ENCODE assay signal across 8 cellular contexts in genomic region chr4:169619518-169619957, GRCh38. TPM values are rescaled to one million over a fixed set of nuclear protein-coding genes. Genes with fewer than 3 reads are reported as not detected.
A peak's percentile ranks its signal among the peaks of the same experiment; 100 is the strongest.
DNase-seq lines count a peak whose midpoint lies in the region; ATAC-seq, FAIRE-seq and TF ChIP-seq lines count a peak whose summit lies in the region.

No MANE protein-coding gene starts in this region.

- peak; percentile 78 to 81 for ATAC-seq in A549
- ATAC-seq in HG02885 (IDR thresholded peaks at IDR 0.05; ENCODE audit: poor library complexity, unreplicated experiment), result peak; percentile 44

- peak overlapping the region; percentile 91 for H3K4me2 ChIP-seq in A549

- POLR2A ChIA-PET in A549 (lab: Yijun Ruan, JAX), result interaction anchor here (0.5 to 1.8 kb wide), 3 partner anchors 40 to 1077 kb away, joined by 3 to 10 read pairs (median 4); no protein-coding TSS in a partner anchor

- TF ChIP-seq CTCF in A549 (IDR thresholded peaks at IDR 0.05) (peak; percentile 49), GM13976 (IDR thresholded peaks at IDR 0.05; ENCODE audit: borderline replicate concordance, control extremely low read depth, extremely low read depth, insufficient read depth, missing control alignments) (peak; percentile 40), choroid plexus epithelial cell (conservative IDR thresholded peaks at IDR 0.05; ENCODE audit: low read depth, low read length) (peak; percentile 70)

- in situ Hi-C loops in GM13976 (cut with MboI; ENCODE audit: low sequenced_read_pairs, unreplicated experiment), result loop anchor here (25.0 kb wide), 1 partner anchor 418 kb away; the partner anchor contains the start of gene MFAP3L

- no peak for TF ChIP-seq POLR2A in A549 (IDR thresholded peaks at IDR 0.05; ENCODE audit: low read length)

- CTCF ChIA-PET in A549 (lab: Yijun Ruan, JAX), result interaction anchor here (0.7 to 1.0 kb wide), 3 partner anchors 29 to 173 kb away, joined by 3 to 5 read pairs (median 3); no protein-coding TSS in a partner anchor

- 0 out of 5 replicates have a peak, but pooled peaks of 1 of the 2 experiments have one; percentile 18 for TF ChIP-seq RAD21 in A549 (conservative IDR thresholded peaks at IDR 0.05 in 1 of 2, IDR thresholded peaks at IDR 0.05 in 1 of 2)

- TF ChIP-seq EP300 in A549 (IDR thresholded peaks at IDR 0.05), result no peak

- WGBS in A549 (ENCODE audit: missing lambda C conversion rate), result under 1% methylated on average over 12 of the region's 12 CpGs

- H3K4me3 ChIP-seq in A549 (peak overlapping the region; percentile 67), choroid plexus epithelial cell (ENCODE audit: low read depth, low read length) (peak overlapping the region; percentile 74)

- no peaks in the 10 kb centered on the region for H3K9me3 ChIP-seq in A549

- H3K27ac ChIP-seq in A549, result peak overlapping the region; percentile 81 to 90

- peak; percentile 46 to 68 for DNase-seq in A549 (ENCODE audit: low read depth in 1 of 2, low spot score in 1 of 2)
- DNase-seq in GM13976 (ENCODE audit: low spot score), result peak; percentile 50
- peak; percentile 44 for DNase-seq in NCI-H1694 treated with DMSO at 0.1 percent for 48 hours (lab: John Stamatoyannopoulos, UW)
- DNase-seq in activated CD4-positive, CD25-positive, alpha-beta regulatory T cell (lab: John Stamatoyannopoulos, UW), result peak in 3 of 4 experiments; percentile 2 to 13 (median 5)
- peak; percentile 79 for DNase-seq in choroid plexus epithelial cell (ENCODE audit: low read depth)
- peak; percentile 85 for DNase-seq in left kidney (ENCODE audit: low read depth, low spot score)
- DNase-seq in stimulated activated CD8-positive, alpha-beta memory T cell treated with anti-CD3 and anti-CD28 coated beads, Interleukin-4, amount 100 ng/mL, for 48 hours, result peak; percentile 61

- no peak for FAIRE-seq in A549 (lab: Jason Lieb, UNC)

- peaks cover 11% of the 10 kb centered on the region; the same call in 1 of the 3 replicates for H3K4me1 ChIP-seq in A549

TF ChIP-seq in A549, 52 proteins besides CTCF, POLR2A, EP300 and RAD21:
- no peak for TF ChIP-seq KDM1A (IDR thresholded peaks at IDR 0.05; ENCODE audit: low read depth)
- TF ChIP-seq RARB (CRISPR knock-in tag; IDR thresholded peaks at IDR 0.05), result no peak
- TF ChIP-seq ESRRA (IDR thresholded peaks at IDR 0.05; ENCODE audit: borderline replicate concordance, low read length), result no peak
- TF ChIP-seq BHLHE40 (IDR thresholded peaks at IDR 0.05; ENCODE audit: low read depth, low read length), result no peak
- TF ChIP-seq HMGXB4 (CRISPR knock-in tag; IDR thresholded peaks at IDR 0.05; ENCODE audit: borderline replicate concordance), result no peak
- no peak for TF ChIP-seq HEYL (CRISPR knock-in tag; IDR thresholded peaks at IDR 0.05)
- TF ChIP-seq HOXA7 (CRISPR knock-in tag; IDR thresholded peaks at IDR 0.05), result no peak
- no peak for TF ChIP-seq CHD2 (IDR thresholded peaks at IDR 0.05; ENCODE audit: low read length, partially characterized antibody)
- no peak for TF ChIP-seq RCOR1 (IDR thresholded peaks at IDR 0.05; ENCODE audit: low read depth, low read length)
- TF ChIP-seq BCL3 (IDR thresholded peaks at IDR 0.05), result no peak
- no peak for TF ChIP-seq ZC3H11A (IDR thresholded peaks at IDR 0.05)
- TF ChIP-seq HOXB5 (CRISPR knock-in tag; IDR thresholded peaks at IDR 0.05), result no peak
- TF ChIP-seq KDM5A (IDR thresholded peaks at IDR 0.05), result no peak

RNA-seq across cellular contexts. Expression of gene CLCN3, which starts 0.8 kb away (rescaled TPM):
- polyA plus RNA-seq in A549 (2011; rRNA removed) (41.1 and 53.6 TPM in 2 replicates), A549 (2017; fragmentation: RNase III; extraction: RNeasy Plus Mini Kit Qiagen cat#74134 plus additional on column Dnase treatment) (18.1 to 20.2 TPM (median 18.8 TPM) in 3 replicates)
- polyA plus RNA-seq in A549 (2012; cell fraction: cytosol; rRNA removed), result 3.9 and 5.1 TPM in 2 replicates
- 2.7 and 3.4 TPM in 2 replicates for polyA plus RNA-seq in A549 (2012; cell fraction: nucleus; rRNA removed)
- polyA minus RNA-seq in A549 (2011; rRNA and poly(A)+ RNA removed), result 36.9 and 38.9 TPM in 2 replicates

RNA-seq across cellular contexts. Expression of gene NEK1, which starts 7.2 kb away (rescaled TPM):
- polyA plus RNA-seq in A549 (2011; rRNA removed), result 4.0 and 5.8 TPM in 2 replicates
- 0.69 and 0.73 TPM in 2 replicates for polyA plus RNA-seq in A549 (2012; cell fraction: cytosol; rRNA removed)
- polyA plus RNA-seq in A549 (2012; cell fraction: nucleus; rRNA removed), result 1.1 and 1.4 TPM in 2 replicates
- polyA plus RNA-seq in A549 (2017; fragmentation: RNase III; extraction: RNeasy Plus Mini Kit Qiagen cat#74134 plus additional on column Dnase treatment), result 3.2 to 3.6 TPM (median 3.2 TPM) in 3 replicates
- 4.7 and 6.4 TPM in 2 replicates for polyA minus RNA-seq in A549 (2011; rRNA and poly(A)+ RNA removed)

Comparison
In these comparisons a context has a peak if more than half of its experiments do, and no peak if none do; other contexts are left out.
1. Peak in every context shown above with its lines: DNase-seq, ATAC-seq, H3K4me3 ChIP-seq and H3K27ac ChIP-seq.
2. DNase-seq: peak in every context shown above with its lines; median percentile 85 in left kidney; 79 in choroid plexus epithelial cell; 61 in stimulated activated CD8-positive, alpha-beta memory T cell treated with anti-CD3 and anti-CD28 coated beads, Interleukin-4, amount 100 ng/mL, for 48 hours; 57 in A549; 50 in GM13976; 44 in NCI-H1694 treated with DMSO at 0.1 percent for 48 hours; 5 in activated CD4-positive, CD25-positive, alpha-beta regulatory T cell.